ENCODE assay signal across 21 cellular contexts in the genomic region with DNA sequence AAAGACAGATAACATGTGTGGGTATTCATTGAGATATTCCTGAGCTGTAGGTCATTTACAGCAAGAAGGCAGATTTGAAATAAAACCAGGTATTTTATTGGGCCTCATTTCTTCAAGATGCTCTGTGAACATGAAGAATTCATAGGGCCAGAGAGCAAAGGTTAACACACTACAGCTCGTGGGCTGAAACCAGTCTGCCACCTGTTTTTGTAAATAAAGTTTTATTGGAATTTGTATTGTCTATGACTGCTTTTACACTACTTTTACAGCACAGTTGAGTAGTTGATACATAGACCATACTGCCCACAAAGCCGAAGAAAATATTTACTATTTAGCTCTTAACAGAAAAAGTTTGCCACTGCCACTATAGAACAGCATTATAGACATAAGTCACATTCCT. TPM values are rescaled to one million over a fixed set of nuclear protein-coding genes. Genes with fewer than 3 reads are reported as not detected.
A peak's percentile ranks its signal among the peaks of the same experiment; 100 is the strongest.
DNase-seq lines count a peak whose midpoint lies in the region; ATAC-seq, FAIRE-seq and TF ChIP-seq lines count a peak whose summit lies in the region.
"Had no signal": no experiment of that assay in that cellular context is flagged by ENCODE, and none has a peak within 500 bp of the region (broad histone marks: within the 10 kb centered on the region; RNA-seq: fewer than 3 reads in every experiment).

No MANE protein-coding gene starts in this region.

- TF ChIP-seq RAD21 in GM12878 (IDR thresholded peaks at IDR 0.05; ENCODE audit: insufficient read depth, low read depth, low read length): no peak

- intact Hi-C loops in GM12878 (cut with micrococcal nuclease; ENCODE audit: unreplicated experiment) (no loop called here), colonic mucosa (cut with DNase I) (no loop called here), vagina (cut with DNase I) (no loop called here)

- CTCF ChIA-PET in GM12878 (lab: Yijun Ruan, JAX): interaction anchor here (1.0 to 2.6 kb wide), 4 partner anchors 11 to 289 kb away, joined by 3 to 11 read pairs (median 3); no protein-coding TSS in a partner anchor

- POLR2A ChIA-PET in GM12878 (lab: Charles Lee): no interaction called here

- TF ChIP-seq POLR2A in GM12878 (IDR thresholded peaks at IDR 0.05; ENCODE audit: low read depth, low read length): no peak
- no peak for TF ChIP-seq POLR2A in vagina (IDR thresholded peaks at IDR 0.05)

- H3K4me1 Mint-ChIP-seq in mesothelial cell of epicardium: peaks cover 42% of the 10 kb centered on the region
- H3K4me1 Mint-ChIP-seq: B cell; CD4-positive, CD25-positive, alpha-beta regulatory T cell had no signal

- no TSS peak for BruUV-seq in GM12878 (replicated peaks; lab: Mats Ljungman, UMichigan)

- no peak overlapping the region for H3K9ac ChIP-seq in GM12878 (ENCODE audit: control insufficient read depth, insufficient read depth, low read length)
- no peak overlapping the region for H3K9ac ChIP-seq in colonic mucosa (ENCODE audit: low read depth in 2 of 2, low read length in 2 of 2)
- H3K9ac ChIP-seq: BLaER1 had no signal

- H3K9me3 ChIP-seq in GM12878 (replicated peaks; ENCODE audit: control insufficient read depth, insufficient read depth, low read length) (no peaks in the 10 kb centered on the region), colonic mucosa (no peaks in the 10 kb centered on the region), vagina (no peaks in the 10 kb centered on the region)
- H3K9me3 ChIP-seq: BLaER1, Caco-2, HAP-1 had no signal

- peak overlapping the region; percentile 14 for H3K27ac Mint-ChIP-seq in mesothelial cell of epicardium
- H3K27ac Mint-ChIP-seq: B cell; CD4-positive, CD25-positive, alpha-beta regulatory T cell; CD8-positive, alpha-beta T cell; GM23338; HFFc6 had no signal

- no peak for ATAC-seq in GM12878
- ATAC-seq: CD8-positive, alpha-beta T cell; GM23338 had no signal

- no peaks in the 10 kb centered on the region for H4K20me1 ChIP-seq in GM12878 (ENCODE audit: control insufficient read depth, insufficient read depth)
- H4K20me1 ChIP-seq: BLaER1 had no signal

- no peaks in the 10 kb centered on the region for H3K36me3 ChIP-seq in GM12878 (ENCODE audit: control insufficient read depth in 2 of 2, insufficient read depth in 2 of 2, low read length in 1 of 2)
- no peaks in the 10 kb centered on the region for H3K36me3 ChIP-seq in colonic mucosa
- no peaks in the 10 kb centered on the region for H3K36me3 ChIP-seq in vagina
- H3K36me3 ChIP-seq: BLaER1, HAP-1 had no signal

- TF ChIP-seq EP300 in GM12878 (IDR thresholded peaks at IDR 0.05; ENCODE audit: borderline replicate concordance in 1 of 2, control insufficient read depth in 1 of 2, low read depth in 2 of 2, low read length in 2 of 2): no peak

- no peaks in the 10 kb centered on the region for H3K36me3 Mint-ChIP-seq in mesothelial cell of epicardium
- H3K36me3 Mint-ChIP-seq: CD4-positive, CD25-positive, alpha-beta regulatory T cell; CD8-positive, alpha-beta T cell had no signal

- no peaks in the 10 kb centered on the region for H3K27me3 Mint-ChIP-seq in mesothelial cell of epicardium (ENCODE audit: low read depth)
- H3K27me3 Mint-ChIP-seq: CD4-positive, CD25-positive, alpha-beta regulatory T cell had no signal

- H3K27me3 ChIP-seq in GM12878 (replicated peaks in 1 of 2; ENCODE audit: control insufficient read depth in 2 of 2, insufficient read depth in 2 of 2, low read length in 1 of 2) (no peaks in the 10 kb centered on the region), colonic mucosa (no peaks in the 10 kb centered on the region), vagina (no peaks in the 10 kb centered on the region)
- H3K27me3 ChIP-seq: BLaER1 had no signal

- H3K4me3 ChIP-seq in GM12878: no peak overlapping the region
- H3K4me3 ChIP-seq in colonic mucosa: no peak overlapping the region
- H3K4me3 ChIP-seq in vagina: no peak overlapping the region
- H3K4me3 ChIP-seq: BLaER1, GM23338, HAP-1 had no signal

- H2AFZ ChIP-seq in GM12878 (ENCODE audit: control insufficient read depth, low read depth, low read length): no peak overlapping the region
- H2AFZ ChIP-seq: GM23338 had no signal

- H3K4me2 ChIP-seq in GM12878 (ENCODE audit: control insufficient read depth, insufficient read depth): no peak overlapping the region
- H3K4me2 ChIP-seq: BLaER1, GM23338 had no signal

- in situ Hi-C loops in GM12878 (cut with MboI): no loop called here

- RAD21 ChIA-PET in GM12878 (lab: Charles Lee; ENCODE audit: unreplicated experiment): interaction anchor here (1.5 kb wide), 1 partner anchor 96 kb away, joined by 6 read pairs; no protein-coding TSS in a partner anchor

- H3K4me3 Mint-ChIP-seq in mesothelial cell of epicardium: no peak overlapping the region
- H3K4me3 Mint-ChIP-seq: B cell; CD4-positive, CD25-positive, alpha-beta regulatory T cell; CD8-positive, alpha-beta T cell; GM23338; HFFc6 had no signal

- no peaks in the 10 kb centered on the region for H3K4me1 ChIP-seq in GM12878 (ENCODE audit: control insufficient read depth, insufficient read depth, low read length)
- no peaks in the 10 kb centered on the region for H3K4me1 ChIP-seq in colonic mucosa
- peaks cover 19% of the 10 kb centered on the region for H3K4me1 ChIP-seq in vagina
- H3K4me1 ChIP-seq: BLaER1 had no signal

- no peak overlapping the region for H3K27ac ChIP-seq in GM12878 (ENCODE audit: control insufficient read depth, insufficient read depth)
- H3K27ac ChIP-seq in colonic mucosa: peak overlapping the region; percentile 9
- H3K27ac ChIP-seq in vagina: peak overlapping the region; percentile 76
- H3K27ac ChIP-seq: BLaER1, C4-2B had no signal

- H3K79me2 ChIP-seq in GM12878 (ENCODE audit: control insufficient read depth, insufficient read depth, low read length): no peaks in the 10 kb centered on the region

- peaks cover 4% of the 10 kb centered on the region for H3K9me3 Mint-ChIP-seq in mesothelial cell of epicardium
- H3K9me3 Mint-ChIP-seq: CD4-positive, CD25-positive, alpha-beta regulatory T cell; CD8-positive, alpha-beta T cell; GM23338; HFFc6 had no signal

- WGBS in GM12878 (ENCODE audit: insufficient coverage, insufficient replicate concordance, low lambda C conversion rate, missing lambda C conversion rate): 53% methylated on average over 2 of the region's 2 CpGs

- DNase-seq in GM12878 (ENCODE audit: low read depth, low spot score) (no peak), colonic mucosa (no peak), mesothelial cell of epicardium (ENCODE audit: low spot score in 2 of 2, unreplicated experiment in 2 of 2) (no peak), vagina (ENCODE audit: extremely low spot score in 2 of 2) (no peak), epidermal melanocyte (ENCODE audit: insufficient read length, low spot score) (no peak), HuH-7 (ENCODE audit: low spot score) (no peak), putamen (ENCODE audit: low spot score) (no peak)
- DNase-seq: Caco-2; CD4-positive, CD25-positive, alpha-beta regulatory T cell; CD8-positive, alpha-beta T cell; DMS153; DND-41; HFFc6 had no signal

- FAIRE-seq in GM12878 (lab: Jason Lieb, UNC): no peak
- FAIRE-seq: G401.6, GM19239, H54 had no signal

- TF ChIP-seq CTCF in GM12878 (IDR thresholded peaks at IDR 0.05 in 2 of 3, conservative IDR thresholded peaks at IDR 0.05 in 1 of 3; ENCODE audit: control insufficient read depth in 2 of 3, extremely low read depth in 1 of 3, insufficient read depth in 1 of 3, low read depth in 3 of 3, low read length in 3 of 3): no peak
- TF ChIP-seq CTCF in colonic mucosa (IDR thresholded peaks at IDR 0.05): no peak
- TF ChIP-seq CTCF in mesothelial cell of epicardium (IDR thresholded peaks at IDR 0.05; ENCODE audit: unreplicated experiment): no peak
- no peak for TF ChIP-seq CTCF in vagina (IDR thresholded peaks at IDR 0.05)

- SMC1A ChIA-PET in GM12878 (lab: Charles Lee; ENCODE audit: uncharacterized antibody, unreplicated experiment): interaction anchor here (0.6 to 2.0 kb wide), 7 partner anchors 8 to 96 kb away, joined by 3 to 7 read pairs (median 3); no protein-coding TSS in a partner anchor

RNA-seq across cellular contexts. Expression of a gene that starts 22.1 kb away (rescaled TPM):
- total RNA-seq in GM12878 (2013; cell fraction: nucleolus; rRNA removed): 17.4 and 21.2 TPM in 2 replicates
- total RNA-seq in GM12878 (2014; rRNA removed) (33.0 and 44.9 TPM in 2 replicates), GM12878 (2014; rRNA removed; fragmentation: Illumina TruSeq; extraction: Trizol) (34.0 and 36.1 TPM in 2 replicates), GM12878 (2021) (32.3 and 33.8 TPM in 2 replicates), colonic mucosa (10 to 100 TPM; 30.4 to 37.8 TPM), mesothelial cell of epicardium (24.2 to 27.3 TPM (median 24.8 TPM) in 3 replicates), vagina (27.7 TPM)
- 23.6 TPM for polyA plus RNA-seq in GM12878 (2011; ENCODE audit: low read depth)
- polyA plus RNA-seq in GM12878 (2011; rRNA removed) (43.0 and 59.4 TPM in 2 replicates), GM12878 (2014; fragmentation: Illumina TruSeq; extraction: Trizol) (46.5 and 64.2 TPM in 2 replicates), GM12878 (2014; fragmentation: Nextera tagmentation; extraction: Ambion mirVana) (10 to 100 TPM; 36.0 to 45.2 TPM), GM12878 (2014; rRNA removed) (25.7 and 31.1 TPM in 2 replicates), GM12878 (2016; fragmentation: Nextera tagmentation; extraction: Ambion mirVana) (10 to 100 TPM; 44.1 to 50.3 TPM)
- polyA plus RNA-seq in GM12878 (2011; cell fraction: cytosol; rRNA removed): 16.0 and 19.6 TPM in 2 replicates
- polyA plus RNA-seq in GM12878 (2011; cell fraction: nucleus; rRNA removed): 9.3 and 14.8 TPM in 2 replicates
- polyA plus RNA-seq in GM12878 (2012): 21.3 and 29.5 TPM in 2 replicates
- polyA minus RNA-seq in GM12878 (2011; rRNA and poly(A)+ RNA removed): 28.2 and 37.3 TPM in 2 replicates
- polyA minus RNA-seq in GM12878 (2011; cell fraction: cytosol; rRNA and poly(A)+ RNA removed): 7.7 and 9.6 TPM in 2 replicates
- polyA minus RNA-seq in GM12878 (2011; cell fraction: nucleus; rRNA and poly(A)+ RNA removed): 3.4 and 5.4 TPM in 2 replicates

RNA-seq across cellular contexts. Expression of a gene that starts 28.2 kb away (rescaled TPM):
- 7.9 and 8.2 TPM in 2 replicates for total RNA-seq in GM12878 (2013; cell fraction: nucleolus; rRNA removed)
- total RNA-seq in GM12878 (2014; rRNA removed): 5.2 and 6.8 TPM in 2 replicates
- total RNA-seq in GM12878 (2014; rRNA removed; fragmentation: Illumina TruSeq; extraction: Trizol): 10.7 and 13.4 TPM in 2 replicates
- 7.1 and 9.0 TPM in 2 replicates for total RNA-seq in GM12878 (2021)
- polyA plus RNA-seq in GM12878 (2011; ENCODE audit: low read depth): 6.5 TPM
- polyA plus RNA-seq in GM12878 (2011; rRNA removed): 9.4 and 15.7 TPM in 2 replicates
- polyA plus RNA-seq in GM12878 (2011; cell fraction: cytosol; rRNA removed): 3.3 and 3.7 TPM in 2 replicates
- polyA plus RNA-seq in GM12878 (2011; cell fraction: nucleus; rRNA removed): 3.8 and 4.6 TPM in 2 replicates
- 6.9 and 13.1 TPM in 2 replicates for polyA plus RNA-seq in GM12878 (2012)
- polyA plus RNA-seq in GM12878 (2014; fragmentation: Illumina TruSeq; extraction: Trizol): 9.6 and 15.0 TPM in 2 replicates
- 10 to 100 TPM; 11.8 to 14.8 TPM for polyA plus RNA-seq in GM12878 (2014; fragmentation: Nextera tagmentation; extraction: Ambion mirVana)
- polyA plus RNA-seq in GM12878 (2014; rRNA removed): 5.0 and 8.1 TPM in 2 replicates
- polyA plus RNA-seq in GM12878 (2016; fragmentation: Nextera tagmentation; extraction: Ambion mirVana): 1 to 10 TPM; 9.8 to 9.9 TPM
- 5.8 and 7.8 TPM in 2 replicates for polyA minus RNA-seq in GM12878 (2011; rRNA and poly(A)+ RNA removed)
- 1.9 and 2.1 TPM in 2 replicates for polyA minus RNA-seq in GM12878 (2011; cell fraction: cytosol; rRNA and poly(A)+ RNA removed)
- polyA minus RNA-seq in GM12878 (2011; cell fraction: nucleus; rRNA and poly(A)+ RNA removed): 4.7 and 5.1 TPM in 2 replicates
- total RNA-seq in colonic mucosa: 1 to 10 TPM; 4.8 to 7.5 TPM
- 2.3 to 3.6 TPM (median 2.9 TPM) in 3 replicates for total RNA-seq in mesothelial cell of epicardium
- 2.9 TPM for total RNA-seq in vagina
- total RNA-seq: GM23338 had no signal

RNA-seq across cellular contexts. Expression of a gene that starts 54.1 kb away (rescaled TPM):
- total RNA-seq in GM12878 (2013; cell fraction: nucleolus; rRNA removed): 40.3 and 42.2 TPM in 2 replicates
- total RNA-seq in GM12878 (2014; rRNA removed) (39.1 and 55.0 TPM in 2 replicates), GM12878 (2014; rRNA removed; fragmentation: Illumina TruSeq; extraction: Trizol) (67.3 and 79.1 TPM in 2 replicates), GM12878 (2021) (38.9 and 44.4 TPM in 2 replicates), colonic mucosa (1 to 10 TPM; 4.3 to 5.1 TPM), mesothelial cell of epicardium (14.3 to 17.8 TPM (median 14.9 TPM) in 3 replicates), vagina (6.1 TPM)
- polyA plus RNA-seq in GM12878 (2011; ENCODE audit: low read depth): 48.9 TPM
- polyA plus RNA-seq in GM12878 (2011; rRNA removed) (30.8 and 39.2 TPM in 2 replicates), GM12878 (2014; fragmentation: Illumina TruSeq; extraction: Trizol) (70.2 and 91.4 TPM in 2 replicates), GM12878 (2014; fragmentation: Nextera tagmentation; extraction: Ambion mirVana) (10 to 100 TPM; 27.0 to 50.4 TPM), GM12878 (2014; rRNA removed) (35.8 and 52.1 TPM in 2 replicates), GM12878 (2016; fragmentation: Nextera tagmentation; extraction: Ambion mirVana) (10 to 100 TPM; 51.7 to 53.0 TPM)
- 14.8 and 16.3 TPM in 2 replicates for polyA plus RNA-seq in GM12878 (2011; cell fraction: cytosol; rRNA removed)
- polyA plus RNA-seq in GM12878 (2011; cell fraction: nucleus; rRNA removed): 5.0 and 7.4 TPM in 2 replicates
- polyA plus RNA-seq in GM12878 (2012): 50.2 and 51.6 TPM in 2 replicates
- polyA minus RNA-seq in GM12878 (2011; rRNA and poly(A)+ RNA removed): 11.8 and 18.6 TPM in 2 replicates
- polyA minus RNA-seq in GM12878 (2011; cell fraction: cytosol; rRNA and poly(A)+ RNA removed): 8.5 and 9.2 TPM in 2 replicates
- polyA minus RNA-seq in GM12878 (2011; cell fraction: nucleus; rRNA and poly(A)+ RNA removed): 4.0 and 6.0 TPM in 2 replicates
